Comparison of ENCODE assay signal across 14 cellular contexts in the genomic region with DNA sequence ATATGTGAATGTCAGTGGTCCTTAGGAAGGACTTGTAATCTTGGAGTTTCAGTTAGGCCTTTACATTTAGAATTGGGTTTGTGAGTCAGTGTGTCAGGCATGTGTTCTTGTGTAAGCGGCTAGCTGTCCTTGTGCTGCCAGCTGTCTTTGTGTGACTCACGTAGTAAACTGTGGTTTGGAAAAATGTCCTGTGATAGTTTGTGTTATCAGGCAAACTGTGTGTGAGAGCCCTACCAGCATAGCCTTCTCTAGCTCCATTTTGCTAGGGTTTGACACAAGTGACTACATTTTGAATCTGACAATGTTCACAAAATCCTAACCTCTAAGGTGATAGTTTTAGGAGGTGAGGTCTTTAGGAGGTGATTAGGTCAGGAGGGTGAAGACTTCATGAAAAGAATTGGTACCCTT. TPM values are rescaled to one million over a fixed set of nuclear protein-coding genes. Genes with fewer than 3 reads are reported as not detected.
DNase-seq lines count a peak whose midpoint lies in the region; ATAC-seq, FAIRE-seq and TF ChIP-seq lines count a peak whose summit lies in the region.
"Had no signal": no experiment of that assay in that cellular context is flagged by ENCODE, and none has a peak within 500 bp of the region (broad histone marks: within the 10 kb centered on the region; RNA-seq: fewer than 3 reads in every experiment).

No MANE protein-coding gene starts in this region.

- no peak for TF ChIP-seq CTCF in PC-9 (conservative IDR thresholded peaks at IDR 0.05)
- no peak for TF ChIP-seq CTCF in endothelial cell of umbilical vein (IDR thresholded peaks at IDR 0.05; ENCODE audit: extremely low read depth in 1 of 2, insufficient read depth in 1 of 2, low read depth in 1 of 2, low read length in 2 of 2)

- no peak for FAIRE-seq in endothelial cell of umbilical vein (lab: Jason Lieb, UNC)
- FAIRE-seq: G401.6 had no signal

- H3K4me3 ChIP-seq in PC-9 (no peak overlapping the region), endothelial cell of umbilical vein (replicated peaks in 1 of 3; ENCODE audit: insufficient read depth in 1 of 3, low read depth in 1 of 3, low read length in 3 of 3) (no peak overlapping the region)

- H3K9me3 Mint-ChIP-seq in activated naive CD4-positive, alpha-beta T cell treated with anti-CD3 and anti-CD28 coated beads, Interleukin-2, amount 50 U/mL, for 72 hours = no peaks in the 10 kb centered on the region
- H3K9me3 Mint-ChIP-seq: immature natural killer cell had no signal

- POLR2A ChIA-PET in PC-9 (lab: Charles Lee; ENCODE audit: unreplicated experiment) (no interaction called here), endothelial cell of umbilical vein (lab: Charles Lee) (no interaction called here)

- no peaks in the 10 kb centered on the region for H3K9me1 ChIP-seq in endothelial cell of umbilical vein (replicated peaks; ENCODE audit: control insufficient read depth, extremely low read depth, insufficient read depth, low read length)

- no peaks in the 10 kb centered on the region for H3K36me3 Mint-ChIP-seq in activated naive CD4-positive, alpha-beta T cell treated with anti-CD3 and anti-CD28 coated beads, Interleukin-2, amount 50 U/mL, for 72 hours

- BruUV-seq in PC-9 (replicated peaks; lab: Mats Ljungman, UMichigan) = no TSS peak
- no TSS peak for BruUV-seq in endothelial cell of umbilical vein (replicated peaks; lab: Mats Ljungman, UMichigan)

- no peak for ATAC-seq in activated naive CD4-positive, alpha-beta T cell treated with anti-CD3 and anti-CD28 coated beads, Interleukin-2, amount 50 U/mL, for 72 hours
- ATAC-seq in HG03378 (IDR thresholded peaks at IDR 0.05; ENCODE audit: unreplicated experiment) = no peak

- H3K27ac ChIP-seq in PC-9 (no peak overlapping the region), endothelial cell of umbilical vein (ENCODE audit: insufficient read depth, low read depth, low read length) (no peak overlapping the region)

- H3K4me2 ChIP-seq in PC-9 (peak overlapping the region; percentile 27), endothelial cell of umbilical vein (ENCODE audit: insufficient read depth, low read length) (no peak overlapping the region)

- H4K20me1 ChIP-seq in PC-9 (ENCODE audit: insufficient read depth) = no peaks in the 10 kb centered on the region
- H4K20me1 ChIP-seq in endothelial cell of umbilical vein (replicated peaks; ENCODE audit: control insufficient read depth, extremely low read depth, insufficient read depth, low read length) = no peaks in the 10 kb centered on the region

- dilution Hi-C loops in endothelial cell of umbilical vein (cut with MboI; ENCODE audit: extremely low pct_ligation_motif_present, low sequenced_read_pairs) = no loop called here

- peaks cover 12% of the 10 kb centered on the region for H3K4me1 ChIP-seq in PC-9 (replicated peaks; ENCODE audit: insufficient read depth)
- no peaks in the 10 kb centered on the region for H3K4me1 ChIP-seq in endothelial cell of umbilical vein (ENCODE audit: control insufficient read depth, extremely low read depth, insufficient read depth, low read length)

- H3K9me3 ChIP-seq in PC-9 (ENCODE audit: insufficient read depth, low read depth) (no peaks in the 10 kb centered on the region), endothelial cell of umbilical vein (replicated peaks; ENCODE audit: control insufficient read depth, insufficient read depth, low read length) (no peaks in the 10 kb centered on the region)

- intact Hi-C loops in PC-9 (cut with micrococcal nuclease; ENCODE audit: unreplicated experiment) = no loop called here
- intact Hi-C loops in endothelial cell of umbilical vein (cut with micrococcal nuclease) = no loop called here

- no peaks in the 10 kb centered on the region for H3K36me3 ChIP-seq in PC-9 (ENCODE audit: low read depth)
- H3K36me3 ChIP-seq in endothelial cell of umbilical vein (ENCODE audit: control insufficient read depth in 2 of 2, extremely low read depth in 1 of 2, insufficient read depth in 2 of 2, low read length in 2 of 2) = no peaks in the 10 kb centered on the region

- H3K27ac Mint-ChIP-seq in activated naive CD4-positive, alpha-beta T cell treated with anti-CD3 and anti-CD28 coated beads, Interleukin-2, amount 50 U/mL, for 72 hours = no peak overlapping the region
- H3K27ac Mint-ChIP-seq: activated CD4-positive, alpha-beta T cell treated with anti-CD3 and anti-CD28 coated beads, Interleukin-2, amount 10 ng/mL, durations not matched to agents 24 days and 14 days; immature natural killer cell had no signal

- H3K27me3 ChIP-seq in PC-9 (ENCODE audit: insufficient read depth, low read depth) = no peaks in the 10 kb centered on the region
- H3K27me3 ChIP-seq in endothelial cell of umbilical vein (ENCODE audit: control insufficient read depth in 2 of 2, insufficient read depth in 2 of 2, low read length in 2 of 2) = peaks cover 0 to 4% of the 10 kb centered on the region in 2 experiments

- DNase-seq in Daoy (ENCODE audit: low read depth) (peak; percentile 94), PC-9 (peak; percentile 37 to 91), endothelial cell of umbilical vein (ENCODE audit: low read depth, low spot score) (peak; percentile 14), non-pigmented ciliary epithelial cell (ENCODE audit: low read depth) (peak; percentile 98), GM19238 (ENCODE audit: insufficient read length, low spot score) (no peak)
- no peak for DNase-seq in activated naive CD4-positive, alpha-beta T cell treated with anti-CD3 and anti-CD28 coated beads, Interleukin-2, amount 50 U/mL, for 72 hours (ENCODE audit: low spot score in 2 of 2)
- DNase-seq in activated effector memory CD4-positive, alpha-beta T cell treated with anti-CD3 and anti-CD28 coated beads, Interleukin-2, amount 50 U/mL, for 16 hours = no peak
- DNase-seq: activated CD4-positive, alpha-beta T cell treated with anti-CD3 and anti-CD28 coated beads, Interleukin-2, amount 10 ng/mL, durations not matched to agents 24 days and 14 days; central memory CD4-positive, alpha-beta T cell; immature natural killer cell; retina; stimulated activated CD8-positive, alpha-beta memory T cell treated with anti-CD3 and anti-CD28 coated beads, Interleukin-4, amount 100 ng/mL, for 48 hours had no signal

- H3K79me2 ChIP-seq in PC-9 (ENCODE audit: low read depth) = no peaks in the 10 kb centered on the region
- H3K79me2 ChIP-seq in endothelial cell of umbilical vein (ENCODE audit: control insufficient read depth, insufficient read depth, low read length) = no peaks in the 10 kb centered on the region

- H2AFZ ChIP-seq in PC-9 (no peak overlapping the region), endothelial cell of umbilical vein (ENCODE audit: low read depth, low read length) (no peak overlapping the region)

- CTCF ChIA-PET in PC-9 (lab: Charles Lee) = no interaction called here
- CTCF ChIA-PET in endothelial cell of umbilical vein (lab: Charles Lee) = interaction anchor here (0.9 to 1.0 kb wide), 2 partner anchors 55 to 89 kb away, joined by 3 read pairs; no protein-coding TSS in a partner anchor

- no peaks in the 10 kb centered on the region for H3K9me2 ChIP-seq in PC-9 (ENCODE audit: insufficient read depth)

- peaks cover 4% of the 10 kb centered on the region for H3F3A ChIP-seq in PC-9 (ENCODE audit: insufficient read depth, low read depth)

- no peak for TF ChIP-seq POLR2A in endothelial cell of umbilical vein (IDR thresholded peaks at IDR 0.05; ENCODE audit: low read depth, low read length)

- H3K9ac ChIP-seq in endothelial cell of umbilical vein (replicated peaks; ENCODE audit: extremely low read depth, insufficient read depth, low read length) = no peak overlapping the region

TF ChIP-seq in endothelial cell of umbilical vein, 7 proteins besides CTCF, POLR2A, EP300 and RAD21:
- no peak for TF ChIP-seq FOS (IDR thresholded peaks at IDR 0.05; ENCODE audit: borderline replicate concordance, insufficient read depth, low read length)
- TF ChIP-seq JUN (IDR thresholded peaks at IDR 0.05; ENCODE audit: borderline replicate concordance, insufficient read depth, insufficient read length, low read depth) = no peak
- no peak for TF ChIP-seq MYC (IDR thresholded peaks at IDR 0.05; ENCODE audit: low read depth, low read length)
- no peak for TF ChIP-seq GATA2 (IDR thresholded peaks at IDR 0.05; ENCODE audit: insufficient read depth, insufficient read length, low read depth, low read length)
- no peak for TF ChIP-seq EZH2 (IDR thresholded peaks at IDR 0.05; ENCODE audit: borderline replicate concordance, low read depth, low read length, severe bottlenecking)
TF ChIP-seq in endothelial cell of umbilical vein: peak in this region for 0.

RNA-seq across cellular contexts. Expression of gene SLC35D1, which starts 6.9 kb away (rescaled TPM):
- total RNA-seq in Daoy (2014; rRNA removed; shearing (Covaris generic)) = 20.1 and 20.3 TPM in 2 replicates
- total RNA-seq in PC-9 (2021) = 2.3 and 2.6 TPM in 2 replicates
- total RNA-seq in endothelial cell of umbilical vein = 6.1 and 6.6 TPM in 2 replicates
- 2.9 and 3.5 TPM in 2 replicates for polyA plus RNA-seq in endothelial cell of umbilical vein
- polyA plus RNA-seq in endothelial cell of umbilical vein (2011; cell fraction: cytosol; rRNA removed) = 2.9 and 3.5 TPM in 2 replicates
- polyA plus RNA-seq in endothelial cell of umbilical vein (2011; cell fraction: nucleus; rRNA removed) = 9.1 and 11.2 TPM in 2 replicates
- polyA plus RNA-seq in endothelial cell of umbilical vein (2012) = 2.7 and 4.0 TPM in 2 replicates
- polyA minus RNA-seq in endothelial cell of umbilical vein = 9.5 and 9.6 TPM in 2 replicates
- 8.3 TPM for polyA minus RNA-seq in endothelial cell of umbilical vein (2011; cell fraction: cytosol; rRNA and poly(A)+ RNA removed)
- 8.3 and 11.6 TPM in 2 replicates for polyA minus RNA-seq in endothelial cell of umbilical vein (2011; cell fraction: nucleus; rRNA and poly(A)+ RNA removed)
- 10 to 100 TPM; 11.7 to 12.5 TPM for total RNA-seq in activated naive CD4-positive, alpha-beta T cell treated with anti-CD3 and anti-CD28 coated beads, Interleukin-2, amount 50 U/mL, for 72 hours

Comparison
In these comparisons a context has a peak if more than half of its experiments do, and no peak if none do; other contexts are left out.
1. DNase-seq: peak in Daoy (single experiment), PC-9 (2 of 2), endothelial cell of umbilical vein (single experiment) and non-pigmented ciliary epithelial cell (single experiment); none in activated naive CD4-positive, alpha-beta T cell treated with anti-CD3 and anti-CD28 coated beads, Interleukin-2, amount 50 U/mL, for 72 hours (0 of 2), activated effector memory CD4-positive, alpha-beta T cell treated with anti-CD3 and anti-CD28 coated beads, Interleukin-2, amount 50 U/mL, for 16 hours (single experiment) and GM19238 (single experiment).